Comparison of ENCODE assay signal across 13 cellular contexts in genomic region chr10:33122014-33122788, GRCh38.
DNase-seq lines count a peak whose midpoint lies in the region; ATAC-seq lines count a peak whose summit lies in the region.
"Had no signal": no experiment of that assay in that cellular context is flagged by ENCODE, and none has a peak within 500 bp of the region (broad histone marks: within the 10 kb centered on the region; RNA-seq: fewer than 3 reads in every experiment).

No MANE protein-coding gene starts in this region.

- H3K4me1 Mint-ChIP-seq in T-helper 1 cell treated with Interleukin-12 subunit alpha and Interleukin-12 subunit beta and Interleukin-4 antibody, amounts not matched to agents 30 μg/mL and 1 μg/mL, for 36 hours (ENCODE audit: low read depth): peaks cover 49% of the 10 kb centered on the region

- H3K27ac Mint-ChIP-seq in T-helper 1 cell treated with Interleukin-12 subunit alpha and Interleukin-12 subunit beta and Interleukin-4 antibody, amounts not matched to agents 30 μg/mL and 1 μg/mL, for 36 hours: peak overlapping the region; percentile 38

- no peaks in the 10 kb centered on the region for H3K27me3 Mint-ChIP-seq in T-helper 1 cell treated with Interleukin-12 subunit alpha and Interleukin-12 subunit beta and Interleukin-4 antibody, amounts not matched to agents 30 μg/mL and 1 μg/mL, for 36 hours (ENCODE audit: low read depth)

- no peaks in the 10 kb centered on the region for H3K4me1 ChIP-seq in mesendoderm (ENCODE audit: control insufficient read depth, low read depth, low read length)

- H2BK5ac ChIP-seq in mesendoderm (ENCODE audit: low read length): no peak overlapping the region

- H3K23ac ChIP-seq in mesendoderm (ENCODE audit: low read length): no peak overlapping the region

- no CpG with 5 or more reads among the region's 12 CpGs for WGBS in mesendoderm (ENCODE audit: extremely low coverage, insufficient coverage, low lambda C conversion rate)

- no peak overlapping the region for H3K4me3 ChIP-seq in mesendoderm (ENCODE audit: low read length)
- H3K4me3 ChIP-seq: upper lobe of left lung had no signal

- no peak overlapping the region for H3K4me3 Mint-ChIP-seq in T-helper 1 cell treated with Interleukin-12 subunit alpha and Interleukin-12 subunit beta and Interleukin-4 antibody, amounts not matched to agents 30 μg/mL and 1 μg/mL, for 36 hours

- no peak overlapping the region for H3K18ac ChIP-seq in mesendoderm (ENCODE audit: low read length)

- no peak overlapping the region for H3K56ac ChIP-seq in mesendoderm (ENCODE audit: low read length)

- H2BK15ac ChIP-seq in mesendoderm (replicated peaks; ENCODE audit: low read depth): no peak overlapping the region

- no peak overlapping the region for H2BK120ac ChIP-seq in mesendoderm (ENCODE audit: low read depth, low read length)

- no peaks in the 10 kb centered on the region for H3K36me3 Mint-ChIP-seq in T-helper 1 cell treated with Interleukin-12 subunit alpha and Interleukin-12 subunit beta and Interleukin-4 antibody, amounts not matched to agents 30 μg/mL and 1 μg/mL, for 36 hours (ENCODE audit: low read depth)

- H4K5ac ChIP-seq in mesendoderm (ENCODE audit: low read length): no peak overlapping the region

- no peak overlapping the region for H3K4me2 ChIP-seq in mesendoderm (ENCODE audit: low read length)

- DNase-seq in T-helper 1 cell: no peak
- peak; percentile 52 for DNase-seq in RPMI7951 (ENCODE audit: low read depth)
- peak; percentile 98 for DNase-seq in fibroblast of gingiva (ENCODE audit: low read depth)
- DNase-seq in smooth muscle cell of the brain vasculature (ENCODE audit: low read depth, low spot score): peak; percentile 91
- no peak for DNase-seq in mesendoderm
- no peak for DNase-seq in stimulated activated CD4-positive, alpha-beta T cell treated with anti-CD3 and anti-CD28 coated beads, Interleukin-4, amount 100 ng/mL, for 24 hours
- DNase-seq: ACHN, activated gamma-delta T cell treated with Interleukin-2 at 50 U/mL for 16 hours, erythroblast, NCI-H1436 had no signal

- no peaks in the 10 kb centered on the region for H3K79me1 ChIP-seq in mesendoderm (ENCODE audit: low read length)

- no peak overlapping the region for H3K27ac ChIP-seq in mesendoderm (ENCODE audit: low read depth, low read length)

- H3K27me3 ChIP-seq in mesendoderm (ENCODE audit: insufficient read depth, low read length, poor library complexity): no peaks in the 10 kb centered on the region
- H3K27me3 ChIP-seq: upper lobe of left lung had no signal

- H4K8ac ChIP-seq in mesendoderm (ENCODE audit: low read depth, low read length): no peak overlapping the region

- no peaks in the 10 kb centered on the region for H3K79me2 ChIP-seq in mesendoderm (ENCODE audit: control insufficient read depth, insufficient read depth, low read length)

- no peak overlapping the region for H3K4ac ChIP-seq in mesendoderm (ENCODE audit: low read depth, low read length)

- no peak for ATAC-seq in HG02759 (IDR thresholded peaks at IDR 0.05; ENCODE audit: unreplicated experiment)

- no peaks in the 10 kb centered on the region for H3K36me3 ChIP-seq in mesendoderm (ENCODE audit: control insufficient read depth, insufficient read depth, low read length)
- H3K36me3 ChIP-seq: upper lobe of left lung had no signal

- no peak overlapping the region for H3K9ac ChIP-seq in mesendoderm (ENCODE audit: low read length)

- H3K9me3 Mint-ChIP-seq in T-helper 1 cell treated with Interleukin-12 subunit alpha and Interleukin-12 subunit beta and Interleukin-4 antibody, amounts not matched to agents 30 μg/mL and 1 μg/mL, for 36 hours: peaks cover 5% of the 10 kb centered on the region

- H2AK5ac ChIP-seq in mesendoderm (ENCODE audit: low read length): no peak overlapping the region

Comparison
In these comparisons a context has a peak if more than half of its experiments do, and no peak if none do; other contexts are left out.
1. DNase-seq: peak in RPMI7951 (single experiment), fibroblast of gingiva (single experiment) and smooth muscle cell of the brain vasculature (single experiment); none in T-helper 1 cell (0 of 5), mesendoderm (single experiment) and stimulated activated CD4-positive, alpha-beta T cell treated with anti-CD3 and anti-CD28 coated beads, Interleukin-4, amount 100 ng/mL, for 24 hours (single experiment).